In genomic region chr4:141853091-141853734, GRCh38 we compare ENCODE assay signal across 17 cellular contexts.
DNase-seq lines count a peak whose midpoint lies in the region; FAIRE-seq and TF ChIP-seq lines count a peak whose summit lies in the region.
"Had no signal": no experiment of that assay in that cellular context is flagged by ENCODE, and none has a peak within 500 bp of the region (broad histone marks: within the 10 kb centered on the region; RNA-seq: fewer than 3 reads in every experiment).

No MANE protein-coding gene starts in this region.

- H3K4me1 ChIP-seq in osteoblast (ENCODE audit: insufficient read depth, low read length): peaks cover 2% of the 10 kb centered on the region
- H3K4me1 ChIP-seq: HAP-1, heart right ventricle had no signal

- no peak overlapping the region for H3K4me2 ChIP-seq in osteoblast (ENCODE audit: insufficient read depth, low read length)

- no peaks in the 10 kb centered on the region for H3K9me3 ChIP-seq in osteoblast (ENCODE audit: low read depth, low read length)
- H3K9me3 ChIP-seq: HAP-1, neutrophil, suprapubic skin had no signal

- no peaks in the 10 kb centered on the region for H3K27me3 ChIP-seq in osteoblast (ENCODE audit: insufficient read depth, low read length)
- H3K27me3 ChIP-seq: heart right ventricle, neutrophil, suprapubic skin had no signal

- H3K79me2 ChIP-seq in osteoblast (ENCODE audit: insufficient read depth, low read length): no peaks in the 10 kb centered on the region

- H3K27ac ChIP-seq in epithelial cell of prostate: no peak overlapping the region
- H3K27ac ChIP-seq in osteoblast (ENCODE audit: low read depth, low read length): no peak overlapping the region
- H3K27ac ChIP-seq: C4-2B, heart right ventricle, neutrophil, suprapubic skin had no signal

- no peaks in the 10 kb centered on the region for H3K36me3 ChIP-seq in osteoblast (ENCODE audit: insufficient read depth, low read length)
- H3K36me3 ChIP-seq: HAP-1, heart right ventricle, neutrophil, suprapubic skin had no signal

- H3K4me3 ChIP-seq in osteoblast (ENCODE audit: insufficient read depth, low read length): no peak overlapping the region
- H3K4me3 ChIP-seq: HAP-1, heart right ventricle, suprapubic skin had no signal

- FAIRE-seq in HTR-8/SVneo (lab: Jason Lieb, UNC): no peak

- DNase-seq in HTR-8/SVneo (ENCODE audit: insufficient read length, low spot score) (peak; percentile 4), NCI-H345 treated with DMSO at 0.1 percent for 48 hours (lab: John Stamatoyannopoulos, UW; ENCODE audit: unreplicated experiment) (peak; percentile 48), epithelial cell of prostate (ENCODE audit: low read depth, low spot score) (peak; percentile 91), osteoblast (ENCODE audit: insufficient read length, low spot score, missing footprints) (peak; percentile 31), A172 (ENCODE audit: low spot score) (no peak), NCI-H446 treated with DMSO at 0.1 percent for 48 hours (lab: John Stamatoyannopoulos, UW) (no peak), UCSD-AML1 (lab: John Stamatoyannopoulos, UW; ENCODE audit: unreplicated experiment) (no peak)
- no peak for DNase-seq in stimulated activated naive CD4-positive, alpha-beta T cell treated with Interleukin-2 at 50 U/mL for 16 hours (lab: John Stamatoyannopoulos, UW)
- DNase-seq: activated CD4-positive, alpha-beta T cell treated with anti-CD3 and anti-CD28 coated beads, Interleukin-2, amount 50 U/mL, for 4 hours; effector CD4-positive, alpha-beta T cell; GDM1; heart right ventricle; T-helper 9 cell had no signal

- no peak for TF ChIP-seq CTCF in osteoblast (IDR thresholded peaks at IDR 0.05; ENCODE audit: extremely low read depth, low read depth, low read length)

- no peaks in the 10 kb centered on the region for H4K20me1 ChIP-seq in osteoblast (ENCODE audit: insufficient read depth, low read length)

- H2AFZ ChIP-seq in osteoblast (ENCODE audit: low read length): no peak overlapping the region

Comparison
In these comparisons a context has a peak if more than half of its experiments do, and no peak if none do; other contexts are left out.
1. DNase-seq: peak in HTR-8/SVneo (single experiment), NCI-H345 treated with DMSO at 0.1 percent for 48 hours (single experiment), epithelial cell of prostate (single experiment) and osteoblast (single experiment); none in A172 (single experiment), NCI-H446 treated with DMSO at 0.1 percent for 48 hours (single experiment), UCSD-AML1 (single experiment) and stimulated activated naive CD4-positive, alpha-beta T cell treated with Interleukin-2 at 50 U/mL for 16 hours (single experiment).